14 cellular contexts compared by ENCODE assay signal in the genomic region with DNA sequence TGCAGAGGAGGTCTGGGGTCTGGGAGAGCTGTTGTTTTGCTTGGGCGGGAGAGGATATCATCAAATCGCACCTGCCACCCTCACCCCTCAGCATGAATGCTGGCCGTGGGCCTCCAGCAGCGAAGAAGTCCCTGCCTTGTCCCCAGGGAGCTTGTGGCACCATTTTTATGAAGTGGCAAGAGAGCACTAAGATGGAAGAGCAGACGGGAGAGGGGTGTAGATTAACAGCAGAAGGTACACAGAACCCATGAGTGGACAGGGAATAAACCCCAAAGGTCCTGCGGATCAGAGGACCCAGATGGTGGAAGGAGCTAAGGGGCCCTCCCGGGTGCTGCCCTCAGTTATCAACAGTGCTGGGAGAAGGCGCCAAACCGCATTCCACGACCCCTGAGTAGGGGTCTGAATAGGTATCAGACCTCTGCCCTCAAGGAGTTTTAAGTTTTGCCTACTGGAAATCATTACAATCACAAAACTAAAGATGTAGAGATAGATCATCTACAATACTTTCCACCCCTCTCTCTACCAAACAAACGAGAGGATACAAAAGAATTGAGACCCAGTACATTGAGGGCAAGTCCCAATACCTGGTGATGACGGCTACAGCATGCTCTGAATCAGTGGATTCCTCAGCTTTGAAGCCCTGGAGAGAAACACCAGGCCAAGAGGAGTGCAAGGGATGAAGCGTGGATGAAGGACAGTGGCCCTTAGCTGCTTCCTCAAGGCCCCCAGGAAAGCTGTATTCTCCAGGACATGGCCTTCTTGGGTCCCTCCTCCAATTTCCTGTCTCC.
"Had no signal": no experiment of that assay in that cellular context is flagged by ENCODE, and none has a peak within 500 bp of the region (broad histone marks: within the 10 kb centered on the region; RNA-seq: fewer than 3 reads in every experiment).

No MANE protein-coding gene starts in this region.

- H3K4me3 ChIP-seq: gastroesophageal sphincter, left ventricle myocardium inferior, ovary, transverse colon had no signal

- H3K27ac ChIP-seq: epithelial cell of prostate, gastroesophageal sphincter, left ventricle myocardium inferior, ovary, transverse colon had no signal

- H3K9me3 ChIP-seq: gastroesophageal sphincter, left ventricle myocardium inferior, ovary, transverse colon had no signal

- DNase-seq: activated CD4-positive, alpha-beta T cell treated with anti-CD3 and anti-CD28 coated beads for 1 hour; activated CD4-positive, alpha-beta T cell treated with anti-CD3 and anti-CD28 coated beads, Interleukin-2, amount 50 U/mL, for 48 hours; activated naive CD4-positive, alpha-beta T cell treated with Interleukin-2 at 50 U/mL for 16 hours; effector CD8-positive, alpha-beta T cell; kidney; left ventricle myocardium inferior; mesenchymal stem cell; ovary; stimulated activated CD4-positive, alpha-beta T cell treated with anti-CD3 and anti-CD28 coated beads, Interleukin-15, amount 100 ng/mL, for 24 hours; stimulated activated CD4-positive, alpha-beta T cell treated with anti-CD3 and anti-CD28 coated beads, Interleukin-4, amount 100 ng/mL, for 24 hours; SW 1271; transverse colon had no signal

- ATAC-seq: gastroesophageal sphincter had no signal

- H3K27me3 ChIP-seq: gastroesophageal sphincter, ovary, transverse colon had no signal

- H3K4me1 ChIP-seq: gastroesophageal sphincter, left ventricle myocardium inferior, transverse colon had no signal

- H3K36me3 ChIP-seq: left ventricle myocardium inferior, ovary, transverse colon had no signal
